21 cellular contexts compared by ENCODE assay signal in the genomic region with DNA sequence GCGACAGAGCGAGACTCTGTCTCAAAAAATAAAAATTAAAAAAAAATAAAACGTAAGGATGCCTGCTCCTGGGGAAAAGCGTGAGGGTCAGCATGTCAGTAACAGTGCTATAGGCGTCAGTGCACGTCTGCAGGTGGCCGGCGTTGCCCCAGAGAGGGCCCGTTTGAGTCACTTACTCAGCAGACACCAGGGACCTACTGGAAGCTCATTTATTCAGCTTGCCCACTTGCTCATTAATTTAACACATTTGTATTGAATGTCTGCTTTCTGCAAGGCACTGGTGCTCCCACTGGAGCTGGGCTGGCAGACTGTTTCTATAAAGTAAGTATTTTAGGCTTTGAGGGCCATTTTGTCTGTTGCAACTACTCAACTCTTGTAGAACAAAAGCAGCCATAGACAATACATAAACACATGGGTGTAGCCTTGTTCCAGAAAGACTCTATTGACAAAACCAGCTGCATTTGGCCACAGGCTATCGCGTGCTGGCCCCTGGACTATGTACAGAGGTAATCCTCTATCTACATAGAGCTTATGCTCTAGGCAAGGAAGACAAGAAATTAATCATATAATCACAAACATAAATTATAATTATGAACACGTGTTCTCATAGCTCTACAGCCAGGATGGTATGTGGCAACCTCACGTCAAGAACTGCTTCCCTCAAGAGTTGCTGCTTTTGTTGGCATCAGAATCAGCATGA.
"Had no signal": no experiment of that assay in that cellular context is flagged by ENCODE, and none has a peak within 500 bp of the region (broad histone marks: within the 10 kb centered on the region; RNA-seq: fewer than 3 reads in every experiment).

No MANE protein-coding gene starts in this region.

- H3K27ac Mint-ChIP-seq: dendritic cell treated with granulocyte-macrophage colony-stimulating factor and Interleukin-4, amounts not matched to agents 40 ng/mL and 50 ng/mL, for 4 days; effector memory CD8-positive, alpha-beta T cell; immature natural killer cell; natural killer cell treated with Interleukin-12 subunit alpha and Interleukin-12 subunit beta and Interleukin-15 and Interleukin-18, amount 100 ng/mL, for 72 hours; neural progenitor cell had no signal

- DNase-seq: effector memory CD8-positive, alpha-beta T cell; foreskin fibroblast; immature natural killer cell; left cardiac atrium; left ventricle myocardium inferior; mesenchymal stem cell; midbrain; occipital lobe; right lobe of liver; stimulated activated CD4-positive, alpha-beta T cell treated with anti-CD3 and anti-CD28 coated beads, Interleukin-4, amount 100 ng/mL, for 24 hours; stomach; substantia nigra had no signal

- H3K27me3 ChIP-seq: gastroesophageal sphincter, neural progenitor cell, right lobe of liver, stomach had no signal

- H3K4me1 ChIP-seq: parathyroid adenoma, prostate gland, right lobe of liver had no signal

- H3K4me3 ChIP-seq: gastroesophageal sphincter, left ventricle myocardium inferior, lung, neural progenitor cell, prostate gland, right lobe of liver, stomach, thoracic aorta had no signal

- H3K4me3 Mint-ChIP-seq: central memory CD8-positive, alpha-beta T cell; dendritic cell treated with granulocyte-macrophage colony-stimulating factor and Interleukin-4, amounts not matched to agents 40 ng/mL and 50 ng/mL, for 4 days; effector memory CD8-positive, alpha-beta T cell; immature natural killer cell; natural killer cell treated with Interleukin-12 subunit alpha and Interleukin-12 subunit beta and Interleukin-15 and Interleukin-18, amount 100 ng/mL, for 72 hours; neural progenitor cell had no signal

- H3K9me3 ChIP-seq: gastroesophageal sphincter, left ventricle myocardium inferior, prostate gland, right lobe of liver, stomach, thoracic aorta had no signal

- H3K9me3 Mint-ChIP-seq: central memory CD8-positive, alpha-beta T cell; dendritic cell treated with granulocyte-macrophage colony-stimulating factor and Interleukin-4, amounts not matched to agents 40 ng/mL and 50 ng/mL, for 4 days; effector memory CD8-positive, alpha-beta T cell; immature natural killer cell; natural killer cell treated with Interleukin-12 subunit alpha and Interleukin-12 subunit beta and Interleukin-15 and Interleukin-18, amount 100 ng/mL, for 72 hours; neural progenitor cell had no signal

- H3K36me3 Mint-ChIP-seq: immature natural killer cell; natural killer cell treated with Interleukin-12 subunit alpha and Interleukin-12 subunit beta and Interleukin-15 and Interleukin-18, amount 100 ng/mL, for 72 hours had no signal

- H3K27ac ChIP-seq: gastroesophageal sphincter, left ventricle myocardium inferior, neural progenitor cell, parathyroid adenoma, prostate gland, right lobe of liver, stomach, thoracic aorta had no signal

- H3K36me3 ChIP-seq: left ventricle myocardium inferior, neural progenitor cell, prostate gland, right lobe of liver, stomach, thoracic aorta had no signal
